Comparison of ENCODE assay signal across 8 cellular contexts in genomic region chr17:81241648-81242420, GRCh38. TPM values are rescaled to one million over a fixed set of nuclear protein-coding genes. Genes with fewer than 3 reads are reported as not detected.
A peak's percentile ranks its signal among the peaks of the same experiment; 100 is the strongest.
DNase-seq lines count a peak whose midpoint lies in the region; ATAC-seq, FAIRE-seq and TF ChIP-seq lines count a peak whose summit lies in the region.

No MANE protein-coding gene starts in this region.

- H3K27me3 Mint-ChIP-seq in astrocyte (ENCODE audit: low read depth, unreplicated experiment), result no peaks in the 10 kb centered on the region

- H3K9me3 Mint-ChIP-seq in astrocyte (ENCODE audit: unreplicated experiment), result no peaks in the 10 kb centered on the region

- H3K4me3 ChIP-seq in HFF-Myc (replicated peaks; ENCODE audit: low read depth, low read length), result no peak overlapping the region
- no peak overlapping the region for H3K4me3 ChIP-seq in astrocyte (ENCODE audit: insufficient read depth, low read depth, low read length)

- peaks cover 50% of the 10 kb centered on the region for H3K79me2 ChIP-seq in astrocyte (ENCODE audit: insufficient read depth, low read length)

- no peak for FAIRE-seq in astrocyte (lab: Jason Lieb, UNC)

- no peak overlapping the region for H3K4me3 Mint-ChIP-seq in astrocyte (ENCODE audit: unreplicated experiment)

- H3K27ac ChIP-seq in astrocyte (ENCODE audit: low read depth, low read length), result no peak overlapping the region

- DNase-seq in COR-L47 (lab: John Stamatoyannopoulos, UW) (peak; percentile 30), HFF-Myc (ENCODE audit: extremely low read depth, low read depth) (no peak), T-helper 2 cell (peak in 4 of 5 experiments; percentile 38 to 55 (median 44)), astrocyte (ENCODE audit: low read depth) (no peak), kidney tubule cell (ENCODE audit: low spot score) (peak; percentile 37)
- peak; percentile 50 for DNase-seq in stimulated activated CD8-positive, alpha-beta memory T cell treated with anti-CD3 and anti-CD28 coated beads, Interleukin-12 subunit alpha, Interleukin-12 subunit beta, amount 100 ng/mL, for 4 hours (ENCODE audit: low read depth)

- peaks cover 4% of the 10 kb centered on the region for H3K36me3 ChIP-seq in astrocyte (ENCODE audit: insufficient read depth, low read length)

- H3K27me3 ChIP-seq in astrocyte (ENCODE audit: insufficient read depth, low read length), result no peaks in the 10 kb centered on the region

- H3K4me2 ChIP-seq in astrocyte (ENCODE audit: low read length), result no peak overlapping the region

- H3K4me1 ChIP-seq in astrocyte (ENCODE audit: insufficient read depth, low read length), result peaks cover 24% of the 10 kb centered on the region

- no peak overlapping the region for H3K9ac ChIP-seq in astrocyte (ENCODE audit: low read length)

- TF ChIP-seq CTCF in HFF-Myc (IDR thresholded peaks at IDR 0.05; ENCODE audit: low read depth, low read length, missing control alignments) (peak; percentile 81), astrocyte (IDR thresholded peaks at IDR 0.05; ENCODE audit: insufficient read depth, low read depth, low read length) (peak; percentile 54)

- H4K20me1 ChIP-seq in astrocyte (ENCODE audit: insufficient read depth, low read length), result peaks cover 51% of the 10 kb centered on the region

- H2AFZ ChIP-seq in astrocyte (ENCODE audit: low read depth, low read length), result no peak overlapping the region

- H3K4me1 Mint-ChIP-seq in astrocyte (ENCODE audit: low read depth, unreplicated experiment), result peaks cover 14% of the 10 kb centered on the region

- ATAC-seq in HG02852 (IDR thresholded peaks at IDR 0.05; ENCODE audit: unreplicated experiment), result no peak
- no peak for ATAC-seq in GM19395 (IDR thresholded peaks at IDR 0.05; ENCODE audit: unreplicated experiment)

- no peaks in the 10 kb centered on the region for H3K9me3 ChIP-seq in astrocyte (ENCODE audit: insufficient read depth, low read depth, low read length)

- peaks cover 5% of the 10 kb centered on the region for H3K36me3 Mint-ChIP-seq in astrocyte (ENCODE audit: low read depth, unreplicated experiment)

- peak overlapping the region; percentile 53 for H3K27ac Mint-ChIP-seq in astrocyte (ENCODE audit: unreplicated experiment)

RNA-seq across cellular contexts. Expression of gene NDUFAF8, which starts 2.7 kb away (rescaled TPM):
- total RNA-seq in astrocyte, result 52.6 and 67.2 TPM in 2 replicates

RNA-seq across cellular contexts. Expression of gene TEPSIN, which starts 3.0 kb away (rescaled TPM):
- total RNA-seq in astrocyte, result 26.4 and 28.7 TPM in 2 replicates

RNA-seq across cellular contexts. Expression of gene CEP131, which starts 19.1 kb away (rescaled TPM):
- 5.8 and 5.9 TPM in 2 replicates for total RNA-seq in astrocyte

RNA-seq across cellular contexts. Expression of gene SLC38A10, which starts 53.3 kb away (rescaled TPM):
- total RNA-seq in astrocyte, result 71.4 and 80.3 TPM in 2 replicates

Comparison
In these comparisons a context has a peak if more than half of its experiments do, and no peak if none do; other contexts are left out.
1. DNase-seq: peak in COR-L47 (single experiment), T-helper 2 cell (4 of 5), kidney tubule cell (single experiment) and stimulated activated CD8-positive, alpha-beta memory T cell treated with anti-CD3 and anti-CD28 coated beads, Interleukin-12 subunit alpha, Interleukin-12 subunit beta, amount 100 ng/mL, for 4 hours (single experiment); none in HFF-Myc (single experiment) and astrocyte (single experiment).